In the genomic region with DNA sequence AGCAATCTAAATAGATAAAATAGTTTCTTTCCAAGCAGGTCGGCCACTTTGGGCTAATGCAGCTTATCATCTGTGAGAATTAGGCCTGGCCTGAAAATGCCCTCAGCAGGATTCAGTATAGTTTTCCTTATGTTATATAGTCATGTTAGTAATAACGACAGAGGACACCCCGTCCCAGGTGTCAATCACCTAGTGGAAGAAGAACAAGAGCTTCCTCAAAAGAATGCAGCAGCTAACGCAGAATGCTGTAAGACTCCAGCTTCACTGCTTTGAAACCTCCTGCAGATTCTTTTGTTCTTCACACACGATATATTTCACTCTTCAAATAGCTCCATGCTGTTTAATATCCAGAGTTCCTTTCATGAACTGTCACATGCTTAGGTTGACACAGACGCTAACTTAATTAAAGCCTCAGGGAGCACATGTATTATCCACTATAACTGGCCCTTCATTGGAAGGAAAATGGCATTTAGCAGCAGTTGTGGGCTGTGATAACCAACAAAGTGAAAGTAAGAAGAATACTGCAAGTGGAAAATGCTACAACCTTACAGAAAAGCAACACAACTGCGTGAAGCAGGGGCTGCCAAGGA, we compare ENCODE assay signal across 1 cellular context.
TF ChIP-seq lines count a peak whose summit lies in the region.

No MANE protein-coding gene starts in this region.

TF ChIP-seq in WTC11, 78 proteins besides CTCF, POLR2A, EP300 and RAD21 (continued from another document):
- TF ChIP-seq, protein P1, sequence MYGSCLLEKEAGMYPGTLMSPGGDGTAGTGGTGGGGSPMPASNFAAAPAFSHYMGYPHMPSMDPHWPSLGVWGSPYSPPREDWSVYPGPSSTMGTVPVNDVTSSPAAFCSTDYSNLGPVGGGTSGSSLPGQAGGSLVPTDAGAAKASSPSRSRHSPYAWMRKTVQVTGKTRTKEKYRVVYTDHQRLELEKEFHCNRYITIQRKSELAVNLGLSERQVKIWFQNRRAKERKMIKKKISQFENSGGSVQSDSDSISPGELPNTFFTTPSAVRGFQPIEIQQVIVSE (CRISPR knock-in tag; IDR thresholded peaks at IDR 0.05; ENCODE audit: borderline replicate concordance), result no peak
- no peak for TF ChIP-seq ZNF219 (CRISPR knock-in tag; IDR thresholded peaks at IDR 0.05; ENCODE audit: borderline replicate concordance)
